In genomic region chrX:63755892-63756291, GRCh38 we compare ENCODE assay signal across 11 cellular contexts. TPM values are rescaled to one million over a fixed set of nuclear protein-coding genes. Genes with fewer than 3 reads are reported as not detected.
DNase-seq lines count a peak whose midpoint lies in the region; ATAC-seq and TF ChIP-seq lines count a peak whose summit lies in the region.
"Had no signal": no experiment of that assay in that cellular context is flagged by ENCODE, and none has a peak within 500 bp of the region (broad histone marks: within the 10 kb centered on the region; RNA-seq: fewer than 3 reads in every experiment).

No MANE protein-coding gene starts in this region.

- no peak for TF ChIP-seq POLR2A in erythroblast (IDR thresholded peaks at IDR 0.05; ENCODE audit: low read length)

- peak overlapping the region; percentile 91 for H3K4me3 ChIP-seq in naive thymus-derived CD4-positive, alpha-beta T cell (ENCODE audit: low read length)

- in situ Hi-C loops in KBM-7 (cut with MboI; ENCODE audit: low pct_unique_long_range_greater_than_20kb, low sequenced_read_pairs): no loop called here

- intact Hi-C loops in naive thymus-derived CD4-positive, alpha-beta T cell (cut with micrococcal nuclease): loop anchor here (1.0 to 10.0 kb wide), 9 partner anchors 10 to 1279 kb away; partner anchors contain the start of genes AMER1 (in 2 of the 2), SPIN4 (in 2 of the 2), MTMR8 (in 1 of the 2) and ZC3H12B (in 1 of the 2)

- DNase-seq in naive thymus-derived CD4-positive, alpha-beta T cell: no peak
- DNase-seq in KBM-7 (no peak), erythroblast (lab: John Stamatoyannopoulos, UW) (no peak)
- no peak for DNase-seq in activated CD8-positive, alpha-beta memory T cell treated with anti-CD3 and anti-CD28 coated beads, Interleukin-2, amount 50 U/mL, for 48 hours
- DNase-seq: GF-D8, kidney glomerular epithelial cell had no signal

- CTCF ChIA-PET in naive thymus-derived CD4-positive, alpha-beta T cell (lab: Charles Lee): no interaction called here

- H3K36me3 ChIP-seq in ES-I3 (ENCODE audit: insufficient read depth, low read length): no peaks in the 10 kb centered on the region
- H3K36me3 ChIP-seq in naive thymus-derived CD4-positive, alpha-beta T cell (ENCODE audit: control insufficient read depth in 2 of 3, insufficient read depth in 3 of 3, low read length in 3 of 3): peaks cover 0 to 3% (median 0%) of the 10 kb centered on the region in 3 experiments
- H3K36me3 ChIP-seq: HAP-1 had no signal

- POLR2A ChIA-PET in naive thymus-derived CD4-positive, alpha-beta T cell (lab: Charles Lee): no interaction called here

- H3K4me3 Mint-ChIP-seq in activated naive CD8-positive, alpha-beta T cell: peak overlapping the region; percentile 99
- H3K4me3 Mint-ChIP-seq in naive thymus-derived CD4-positive, alpha-beta T cell: peak overlapping the region in 3 of 10 donors; percentile 39 to 98 (median 98)

- peak overlapping the region; percentile 52; the same call in 1 of the 2 replicates for H3K9ac ChIP-seq in ES-I3 (ENCODE audit: low read depth, low read length)

- no peaks in the 10 kb centered on the region for H3K9me3 ChIP-seq in ES-I3 (ENCODE audit: control insufficient read depth, insufficient read depth, low read length)
- no peaks in the 10 kb centered on the region for H3K9me3 ChIP-seq in naive thymus-derived CD4-positive, alpha-beta T cell (ENCODE audit: control insufficient read depth in 2 of 3, low read length in 3 of 3)
- H3K9me3 ChIP-seq: HAP-1 had no signal

- H3K36me3 Mint-ChIP-seq in activated naive CD8-positive, alpha-beta T cell: no peaks in the 10 kb centered on the region
- peaks cover 0 to 6% (median 0%) of the 10 kb centered on the region in 5 donors for H3K36me3 Mint-ChIP-seq in naive thymus-derived CD4-positive, alpha-beta T cell

- ATAC-seq in HG02852 (IDR thresholded peaks at IDR 0.05; ENCODE audit: unreplicated experiment) (peak; percentile 31), GM21528 (IDR thresholded peaks at IDR 0.05; ENCODE audit: low FRiP score, unreplicated experiment) (no peak)
- no peak for ATAC-seq in naive thymus-derived CD4-positive, alpha-beta T cell

- H3K27ac ChIP-seq in naive thymus-derived CD4-positive, alpha-beta T cell (ENCODE audit: low read depth, low read length): no peak overlapping the region

- H3K4me1 Mint-ChIP-seq in activated naive CD8-positive, alpha-beta T cell (ENCODE audit: low read depth): peaks cover 30% of the 10 kb centered on the region
- peaks cover 8 to 37% (median 25%) of the 10 kb centered on the region in 7 donors for H3K4me1 Mint-ChIP-seq in naive thymus-derived CD4-positive, alpha-beta T cell

- H3K4me1 ChIP-seq in ES-I3 (ENCODE audit: insufficient read depth, low read length): peaks cover 8% of the 10 kb centered on the region
- peaks cover 0 to 4% of the 10 kb centered on the region in 2 donors for H3K4me1 ChIP-seq in naive thymus-derived CD4-positive, alpha-beta T cell (ENCODE audit: control insufficient read depth in 2 of 2, insufficient read depth in 2 of 2, low read length in 2 of 2)

- H3K27me3 ChIP-seq in naive thymus-derived CD4-positive, alpha-beta T cell (ENCODE audit: control insufficient read depth in 2 of 2, insufficient read depth in 2 of 2, low read length in 2 of 2): no peaks in the 10 kb centered on the region

- no peak overlapping the region for H3K27ac Mint-ChIP-seq in activated naive CD8-positive, alpha-beta T cell
- H3K27ac Mint-ChIP-seq in naive thymus-derived CD4-positive, alpha-beta T cell: peak overlapping the region in 3 of 9 donors; percentile 22 to 45 (median 32)

- H3K27me3 Mint-ChIP-seq in activated naive CD8-positive, alpha-beta T cell: no peaks in the 10 kb centered on the region
- H3K27me3 Mint-ChIP-seq in naive thymus-derived CD4-positive, alpha-beta T cell: no peaks in the 10 kb centered on the region

- no peaks in the 10 kb centered on the region for H3K9me3 Mint-ChIP-seq in activated naive CD8-positive, alpha-beta T cell (ENCODE audit: low read depth)
- H3K9me3 Mint-ChIP-seq in naive thymus-derived CD4-positive, alpha-beta T cell: peaks cover 0 to 3% (median 0%) of the 10 kb centered on the region in 11 donors

RNA-seq across cellular contexts. Expression of gene ARHGEF9, which starts 29.1 kb away (rescaled TPM):
- total RNA-seq in naive thymus-derived CD4-positive, alpha-beta T cell: 10 to 100 TPM; 24.8 to 39.0 (median 29.5) TPM
- polyA plus RNA-seq in naive thymus-derived CD4-positive, alpha-beta T cell: 1 to 10 TPM; 9.6 to 9.7 TPM
